ENCODE assay signal across 8 cellular contexts in the genomic region with DNA sequence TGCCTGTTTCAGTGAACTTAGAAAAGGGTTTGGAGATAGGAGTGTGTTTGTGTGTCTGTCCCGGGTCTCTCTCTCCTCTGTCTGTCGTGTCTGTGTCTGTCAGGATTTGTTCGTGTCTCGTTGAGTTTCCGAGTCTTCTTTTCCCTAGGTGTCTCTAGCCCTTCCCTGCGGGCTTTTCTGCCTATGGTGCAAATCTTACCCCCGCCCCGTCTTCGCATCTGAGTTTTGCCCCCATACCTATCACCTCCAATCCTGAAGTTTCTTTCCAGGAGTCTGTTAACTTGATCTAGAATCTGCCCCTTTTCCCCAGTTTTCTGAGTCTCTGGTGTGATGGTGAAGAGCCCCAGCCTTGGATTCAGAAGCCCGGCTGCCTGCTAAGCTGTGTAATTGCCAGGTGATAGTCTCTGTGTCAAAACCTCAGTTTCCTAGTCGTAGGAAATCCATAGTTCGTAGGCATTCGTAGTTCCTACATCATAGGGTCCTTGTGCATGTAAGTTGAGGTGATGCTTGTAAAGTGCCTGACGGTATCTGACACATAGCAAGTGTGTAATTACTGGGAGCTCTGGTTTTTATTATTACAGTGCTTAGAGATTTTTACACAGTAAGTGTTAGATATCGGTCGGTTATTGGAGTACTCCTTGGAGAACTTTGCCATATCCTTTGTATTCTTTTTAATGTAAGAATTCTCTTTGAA. TPM values are rescaled to one million over a fixed set of nuclear protein-coding genes. Genes with fewer than 3 reads are reported as not detected.
A peak's percentile ranks its signal among the peaks of the same experiment; 100 is the strongest.
DNase-seq lines count a peak whose midpoint lies in the region; ATAC-seq, FAIRE-seq and TF ChIP-seq lines count a peak whose summit lies in the region.

No MANE protein-coding gene starts in this region.

- peaks cover 29 to 64% of the 10 kb centered on the region in 2 donors for H3K36me3 Mint-ChIP-seq in CD4-positive, alpha-beta memory T cell

- peaks cover 63% of the 10 kb centered on the region for H3K4me1 ChIP-seq in CD4-positive, alpha-beta memory T cell (ENCODE audit: insufficient read depth, low read length)
- H3K4me1 ChIP-seq in OCI-LY3 (ENCODE audit: low read length) = peaks cover 47% of the 10 kb centered on the region
- peaks cover 0 to 6% (median 3%) of the 10 kb centered on the region in 4 experiments; a peak in 4 of 7 replicates for H3K4me1 ChIP-seq in H1 (replicated peaks in 1 of 4; ENCODE audit: control insufficient read depth in 3 of 4, insufficient read depth in 4 of 4, low read length in 3 of 4)
- H3K4me1 ChIP-seq in neuron (ENCODE audit: insufficient read depth, low read length) = peaks cover 22% of the 10 kb centered on the region

- H3K23me2 ChIP-seq in H1 (ENCODE audit: low read depth, low read length) = peaks cover 5% of the 10 kb centered on the region; the same call in 1 of the 2 replicates

- H4K91ac ChIP-seq in H1 (replicated peaks; ENCODE audit: insufficient read length, low read length) = no peak overlapping the region

- H3K27me3 ChIP-seq in CD4-positive, alpha-beta memory T cell (ENCODE audit: insufficient read depth, low read length) = no peaks in the 10 kb centered on the region
- H3K27me3 ChIP-seq in OCI-LY3 (ENCODE audit: low read depth, low read length) (no peaks in the 10 kb centered on the region), H1 (replicated peaks in 1 of 4; ENCODE audit: control insufficient read depth in 3 of 4, extremely low read depth in 1 of 4, insufficient read depth in 3 of 4, low read length in 3 of 4) (no peaks in the 10 kb centered on the region), neuron (ENCODE audit: insufficient read depth, low read length) (no peaks in the 10 kb centered on the region)

- 40% methylated on average over 16 of the region's 16 CpGs; no CpG with 5 or more reads in 1 of the 2 experiments for WGBS in H1 (ENCODE audit: extremely low coverage in 1 of 2, insufficient coverage in 1 of 2, insufficient read length in 1 of 2, insufficient replicate concordance in 2 of 2, low coverage in 1 of 2, low lambda C conversion rate in 2 of 2, missing lambda C conversion rate in 1 of 2), 2 experiments

- peak overlapping the region; percentile 94 for H3K27ac ChIP-seq in CD4-positive, alpha-beta memory T cell (ENCODE audit: low read depth, low read length)
- H3K27ac ChIP-seq in OCI-LY3 (ENCODE audit: low read length) = peak overlapping the region; percentile 92
- no peak overlapping the region; the same call in 1 of the 2 replicates for H3K27ac ChIP-seq in H1 (ENCODE audit: low read depth, low read length)

- CTCF ChIA-PET in CD4-positive, alpha-beta memory T cell (lab: Charles Lee; ENCODE audit: partially characterized antibody) = no interaction called here
- CTCF ChIA-PET in H1 (lab: Charles Lee; ENCODE audit: partially characterized antibody) = interaction anchor here (1.0 kb wide), 2 partner anchors 27 to 33 kb away, joined by 3 read pairs; no protein-coding TSS in a partner anchor

- no peak for FAIRE-seq in H1 (lab: Jason Lieb, UNC)

- peaks cover 91% of the 10 kb centered on the region for H3K79me2 ChIP-seq in OCI-LY3 (ENCODE audit: low read length)
- peaks cover 21 to 72% of the 10 kb centered on the region in 2 experiments for H3K79me2 ChIP-seq in H1 (ENCODE audit: control insufficient read depth in 1 of 2, insufficient read depth in 2 of 2, low read length in 2 of 2)

- no peak overlapping the region for H2BK20ac ChIP-seq in H1 (ENCODE audit: low read length)

- intact Hi-C loops in CD4-positive, alpha-beta memory T cell (cut with micrococcal nuclease) = loop anchor here (1.0 to 2.0 kb wide), 5 partner anchors 21 to 559 kb away; a partner anchor contains a TSS

- H2AK5ac ChIP-seq in H1 (ENCODE audit: low read depth, low read length) = peak overlapping the region; percentile 1; the same call in 1 of the 2 replicates

- H3K23ac ChIP-seq in H1 (ENCODE audit: insufficient read length) = no peak overlapping the region

- H2AFZ ChIP-seq in OCI-LY3 (ENCODE audit: low read depth, low read length) (no peak overlapping the region), H1 (ENCODE audit: low read length) (no peak overlapping the region), neuron (ENCODE audit: low read depth, low read length) (no peak overlapping the region)

- no peak overlapping the region for H2BK15ac ChIP-seq in H1 (ENCODE audit: low read length)

- no peak overlapping the region for H3K56ac ChIP-seq in H1 (replicated peaks; ENCODE audit: insufficient read length, low read depth, low read length)

- H3K4me3 ChIP-seq in CD4-positive, alpha-beta memory T cell (ENCODE audit: low read length in 2 of 2) = peak overlapping the region; percentile 79 to 98
- H3K4me3 ChIP-seq in OCI-LY3 (ENCODE audit: low read length) (peak overlapping the region; percentile 99), H1 (ENCODE audit: extremely low read depth in 1 of 4, insufficient read depth in 2 of 4, low read depth in 3 of 4, low read length in 4 of 4) (peak overlapping the region; percentile 83 to 95 (median 92)), neuron (ENCODE audit: low read length) (peak overlapping the region; percentile 80)

- H3K27me3 Mint-ChIP-seq in CD4-positive, alpha-beta memory T cell = no peaks in the 10 kb centered on the region

- no peaks in the 10 kb centered on the region for H3K9me3 ChIP-seq in CD4-positive, alpha-beta memory T cell (ENCODE audit: control insufficient read depth in 1 of 2, low read length in 2 of 2)
- H3K9me3 ChIP-seq in OCI-LY3 (ENCODE audit: insufficient read depth, low read length) (no peaks in the 10 kb centered on the region), H1 (ENCODE audit: insufficient read depth in 2 of 2, low read depth in 1 of 2, low read length in 1 of 2) (no peaks in the 10 kb centered on the region), neuron (ENCODE audit: low read length) (no peaks in the 10 kb centered on the region)

- ATAC-seq in HG02759 (IDR thresholded peaks at IDR 0.05; ENCODE audit: unreplicated experiment) = no peak

- H3K36me3 ChIP-seq in CD4-positive, alpha-beta memory T cell (ENCODE audit: insufficient read depth, low read length) = peaks cover 35% of the 10 kb centered on the region
- peaks cover 37% of the 10 kb centered on the region for H3K36me3 ChIP-seq in OCI-LY3 (replicated peaks; ENCODE audit: low read depth, low read length)
- peaks cover 7 to 19% (median 17%) of the 10 kb centered on the region in 4 experiments; a peak in 7 of 8 replicates for H3K36me3 ChIP-seq in H1 (ENCODE audit: control insufficient read depth in 2 of 4, insufficient read depth in 4 of 4, low read length in 3 of 4)
- peaks cover 46% of the 10 kb centered on the region for H3K36me3 ChIP-seq in neuron (ENCODE audit: insufficient read depth, low read length)

- no peak overlapping the region for H2BK12ac ChIP-seq in H1 (ENCODE audit: low read depth, low read length)

- H4K5ac ChIP-seq in H1 (ENCODE audit: insufficient read length, low read depth, low read length) = no peak overlapping the region

- peak overlapping the region; percentile 93 for H3K4me2 ChIP-seq in OCI-LY3 (ENCODE audit: low read length)
- H3K4me2 ChIP-seq in H1 (ENCODE audit: insufficient read depth in 1 of 2, low read depth in 2 of 2, low read length in 2 of 2) = peak overlapping the region; percentile 70 to 90

- no peaks in the 10 kb centered on the region for H3K9me3 Mint-ChIP-seq in CD4-positive, alpha-beta memory T cell

- H3K9ac ChIP-seq in OCI-LY3 (ENCODE audit: low read length) = peak overlapping the region; percentile 93
- peak overlapping the region; percentile 76 to 94 (median 80) for H3K9ac ChIP-seq in H1 (replicated peaks in 1 of 4; ENCODE audit: extremely low read depth in 1 of 4, low read depth in 3 of 4, low read length in 3 of 4)

- H3K79me1 ChIP-seq in H1 (ENCODE audit: low read depth, low read length) = peaks cover 21% of the 10 kb centered on the region

- no peak for DNase-seq in CD4-positive, alpha-beta memory T cell
- DNase-seq in H1 (ENCODE audit: low read depth in 1 of 2, low spot score in 2 of 2) (no peak), GF-D8 (lab: John Stamatoyannopoulos, UW) (no peak), DMS114 treated with DMSO at 0.1 percent for 48 hours (lab: John Stamatoyannopoulos, UW; ENCODE audit: unreplicated experiment) (no peak)
- no peak for DNase-seq in central memory CD4-positive, alpha-beta T cell

- H3K27ac Mint-ChIP-seq in CD4-positive, alpha-beta memory T cell = peak overlapping the region; percentile 94 to 100 (median 99)

- POLR2A ChIA-PET in CD4-positive, alpha-beta memory T cell (lab: Charles Lee; ENCODE audit: partially characterized antibody) = interaction anchor here (0.8 to 1.6 kb wide), 4 partner anchors 21 to 41 kb away, joined by 3 to 4 read pairs (median 4); a partner anchor contains a TSS
- POLR2A ChIA-PET in H1 (lab: Charles Lee; ENCODE audit: partially characterized antibody) = interaction anchor here (0.9 to 1.7 kb wide), 4 partner anchors 12 to 28 kb away, joined by 3 to 11 read pairs (median 4); a partner anchor contains a TSS

- no peak overlapping the region for H3K14ac ChIP-seq in H1 (ENCODE audit: insufficient read length)

- no peak for TF ChIP-seq EP300 in H1 (IDR thresholded peaks at IDR 0.05; ENCODE audit: borderline replicate concordance in 1 of 2, low read depth in 2 of 2, low read length in 2 of 2)

- no peak overlapping the region; the same call in 1 of the 2 replicates for H3K18ac ChIP-seq in H1 (ENCODE audit: extremely low read depth, low read length)

- no peak overlapping the region for H3K4ac ChIP-seq in H1 (replicated peaks; ENCODE audit: insufficient read length, low read depth, low read length)

- TF ChIP-seq RAD21 in H1 (IDR thresholded peaks at IDR 0.05 in 1 of 2, conservative IDR thresholded peaks at IDR 0.05 in 1 of 2; ENCODE audit: low read depth in 2 of 2, low read length in 2 of 2) = no peak

- H4K20me1 ChIP-seq in OCI-LY3 (ENCODE audit: insufficient read depth, low read length) = peaks cover 46% of the 10 kb centered on the region
- peaks cover 12 to 28% of the 10 kb centered on the region in 2 experiments for H4K20me1 ChIP-seq in H1 (replicated peaks in 1 of 2; ENCODE audit: control insufficient read depth in 1 of 2, insufficient read depth in 2 of 2, low read length in 2 of 2)

- no peak for TF ChIP-seq CTCF in OCI-LY3 (IDR thresholded peaks at IDR 0.05; ENCODE audit: low read depth, low read length)
- no peak for TF ChIP-seq CTCF in H1 (IDR thresholded peaks at IDR 0.05; ENCODE audit: control extremely low read depth in 1 of 3, insufficient read depth in 1 of 3, low read depth in 1 of 3, low read length in 3 of 3)

- no peak overlapping the region for H2BK5ac ChIP-seq in H1 (ENCODE audit: low read depth, low read length)

- no peak for TF ChIP-seq POLR2A in H1 (IDR thresholded peaks at IDR 0.05; ENCODE audit: control extremely low read depth in 1 of 2, low read depth in 2 of 2, low read length in 2 of 2)

- H3K4me1 Mint-ChIP-seq in CD4-positive, alpha-beta memory T cell = peaks cover 30 to 73% (median 52%) of the 10 kb centered on the region in 4 donors

- H2BK120ac ChIP-seq in H1 (replicated peaks; ENCODE audit: low read depth, low read length) = no peak overlapping the region

- H4K8ac ChIP-seq in H1 (ENCODE audit: extremely low read depth, insufficient read depth, low read length) = peak overlapping the region; percentile 69; the same call in 1 of the 2 replicates

- peak overlapping the region; percentile 94 to 100 (median 97) for H3K4me3 Mint-ChIP-seq in CD4-positive, alpha-beta memory T cell

RNA-seq across cellular contexts. Expression of a gene that starts 0.8 kb away (rescaled TPM):
- 10 to 100 TPM; 53.9 to 56.9 TPM for total RNA-seq in CD4-positive, alpha-beta memory T cell
- polyA plus RNA-seq in CD4-positive, alpha-beta memory T cell = 10 to 100 TPM in 1 of 2 donors, 1 to 10 TPM in 1; 3.9 to 15.6 TPM
- 200 and 206 TPM in 2 replicates for total RNA-seq in H1 (2021; fragmentation: NEBNext Ultra II Directional; extraction: Animal tissue kit (Norgen Biotek cat#: 25700))
- 49.6 and 116 TPM in 2 replicates for polyA plus RNA-seq in H1 (2011; rRNA removed)
- polyA plus RNA-seq in H1 (2011; cell fraction: cytosol; rRNA removed) = 75.2 TPM
- 71.0 TPM for polyA plus RNA-seq in H1 (2011; cell fraction: nucleus; rRNA removed)
- polyA plus RNA-seq in H1 (2012, experiment 1 of 2) = 100 to 163 TPM (median 150 TPM) in 4 replicates
- 137 TPM for polyA plus RNA-seq in H1 (2012, experiment 2 of 2)
- polyA plus RNA-seq in H1 (2013, experiment 1 of 2) = 103 TPM
- polyA plus RNA-seq in H1 (2013, experiment 2 of 2) = 111 TPM
- polyA minus RNA-seq in H1 (2011; rRNA and poly(A)+ RNA removed) = 55.2 and 69.0 TPM in 2 replicates
- polyA minus RNA-seq in H1 (2011; cell fraction: cytosol; rRNA and poly(A)+ RNA removed) = 133 TPM
- 43.1 TPM for polyA minus RNA-seq in H1 (2011; cell fraction: nucleus; rRNA and poly(A)+ RNA removed)

RNA-seq across cellular contexts. Expression of a gene that starts 21.0 kb away (rescaled TPM):
- 100 to 1,000 TPM; 256 to 259 TPM for total RNA-seq in CD4-positive, alpha-beta memory T cell
- 10 to 100 TPM in 1 of 2 donors, 1 to 10 TPM in 1; 1.3 to 14.3 TPM for polyA plus RNA-seq in CD4-positive, alpha-beta memory T cell
- total RNA-seq in H1 (2021; fragmentation: NEBNext Ultra II Directional; extraction: Animal tissue kit (Norgen Biotek cat#: 25700)) = 252 and 269 TPM in 2 replicates
- polyA plus RNA-seq in H1 (2011; rRNA removed) = 162 and 297 TPM in 2 replicates
- polyA plus RNA-seq in H1 (2011; cell fraction: cytosol; rRNA removed) = 279 TPM
- 769 TPM for polyA plus RNA-seq in H1 (2011; cell fraction: nucleus; rRNA removed)
- 233 to 309 TPM (median 276 TPM) in 4 replicates for polyA plus RNA-seq in H1 (2012, experiment 1 of 2)
- 266 TPM for polyA plus RNA-seq in H1 (2012, experiment 2 of 2)
- 137 TPM for polyA plus RNA-seq in H1 (2013, experiment 1 of 2)
- polyA plus RNA-seq in H1 (2013, experiment 2 of 2) = 126 TPM
- polyA minus RNA-seq in H1 (2011; rRNA and poly(A)+ RNA removed) = 135 TPM in 2 replicates
- polyA minus RNA-seq in H1 (2011; cell fraction: cytosol; rRNA and poly(A)+ RNA removed) = 185 TPM
- 146 TPM for polyA minus RNA-seq in H1 (2011; cell fraction: nucleus; rRNA and poly(A)+ RNA removed)

RNA-seq across cellular contexts. Expression of a gene that starts 27.8 kb away (rescaled TPM):
- total RNA-seq in CD4-positive, alpha-beta memory T cell = 1 to 10 TPM; 1.2 to 1.5 TPM
- under 1 TPM; 0.47 to 0.69 TPM for polyA plus RNA-seq in CD4-positive, alpha-beta memory T cell
- 19.1 and 20.1 TPM in 2 replicates for total RNA-seq in H1 (2021; fragmentation: NEBNext Ultra II Directional; extraction: Animal tissue kit (Norgen Biotek cat#: 25700))
- 12.0 and 19.4 TPM in 2 replicates for polyA plus RNA-seq in H1 (2011; rRNA removed)
- 10.8 TPM for polyA plus RNA-seq in H1 (2011; cell fraction: cytosol; rRNA removed)
- polyA plus RNA-seq in H1 (2011; cell fraction: nucleus; rRNA removed) = 24.2 TPM
- 11.2 to 17.6 TPM (median 16.0 TPM) in 4 replicates for polyA plus RNA-seq in H1 (2012, experiment 1 of 2)
- polyA plus RNA-seq in H1 (2012, experiment 2 of 2) = 17.1 TPM
- polyA plus RNA-seq in H1 (2013, experiment 1 of 2) = 17.2 TPM
- 16.7 TPM for polyA plus RNA-seq in H1 (2013, experiment 2 of 2)
- polyA minus RNA-seq in H1 (2011; rRNA and poly(A)+ RNA removed) = 2.7 TPM in 2 replicates
- 8.7 TPM for polyA minus RNA-seq in H1 (2011; cell fraction: cytosol; rRNA and poly(A)+ RNA removed)
- polyA minus RNA-seq in H1 (2011; cell fraction: nucleus; rRNA and poly(A)+ RNA removed) = 5.9 TPM

RNA-seq across cellular contexts. Expression of a gene that starts 32.4 kb away (rescaled TPM):
- total RNA-seq in CD4-positive, alpha-beta memory T cell = 10 to 100 TPM; 21.2 to 23.4 TPM
- 10 to 100 TPM; 22.5 to 28.5 TPM for polyA plus RNA-seq in CD4-positive, alpha-beta memory T cell
- total RNA-seq in H1 (2021; fragmentation: NEBNext Ultra II Directional; extraction: Animal tissue kit (Norgen Biotek cat#: 25700)) = 73.0 and 76.0 TPM in 2 replicates
- 76.1 and 97.6 TPM in 2 replicates for polyA plus RNA-seq in H1 (2011; rRNA removed)
- 74.2 TPM for polyA plus RNA-seq in H1 (2011; cell fraction: cytosol; rRNA removed)
- polyA plus RNA-seq in H1 (2011; cell fraction: nucleus; rRNA removed) = 78.2 TPM
- 51.9 to 85.8 TPM (median 82.3 TPM) in 4 replicates for polyA plus RNA-seq in H1 (2012, experiment 1 of 2)
- 104 TPM for polyA plus RNA-seq in H1 (2012, experiment 2 of 2)
- 41.3 TPM for polyA plus RNA-seq in H1 (2013, experiment 1 of 2)
- polyA plus RNA-seq in H1 (2013, experiment 2 of 2) = 39.4 TPM
- polyA minus RNA-seq in H1 (2011; rRNA and poly(A)+ RNA removed) = 50.6 and 79.5 TPM in 2 replicates
- 58.1 TPM for polyA minus RNA-seq in H1 (2011; cell fraction: cytosol; rRNA and poly(A)+ RNA removed)
- 41.2 TPM for polyA minus RNA-seq in H1 (2011; cell fraction: nucleus; rRNA and poly(A)+ RNA removed)

RNA-seq across cellular contexts. Expression of a gene that starts 35.0 kb away (rescaled TPM):
- total RNA-seq in CD4-positive, alpha-beta memory T cell = 100 to 1,000 TPM in 1 of 2 experiments, 10 to 100 TPM in 1; 92.7 to 105 TPM
- 10 to 100 TPM in 1 of 2 donors, 1 to 10 TPM in 1; 7.2 to 17.8 TPM for polyA plus RNA-seq in CD4-positive, alpha-beta memory T cell
- total RNA-seq in H1 (2021; fragmentation: NEBNext Ultra II Directional; extraction: Animal tissue kit (Norgen Biotek cat#: 25700)) = 24.6 and 26.3 TPM in 2 replicates
- 12.0 and 25.4 TPM in 2 replicates for polyA plus RNA-seq in H1 (2011; rRNA removed)
- 12.6 TPM for polyA plus RNA-seq in H1 (2011; cell fraction: cytosol; rRNA removed)
- polyA plus RNA-seq in H1 (2011; cell fraction: nucleus; rRNA removed) = 28.3 TPM
- 21.8 to 34.3 TPM (median 31.2 TPM) in 4 replicates for polyA plus RNA-seq in H1 (2012, experiment 1 of 2)
- polyA plus RNA-seq in H1 (2012, experiment 2 of 2) = 20.7 TPM
- 18.6 TPM for polyA plus RNA-seq in H1 (2013, experiment 1 of 2)
- polyA plus RNA-seq in H1 (2013, experiment 2 of 2) = 17.5 TPM
- polyA minus RNA-seq in H1 (2011; rRNA and poly(A)+ RNA removed) = 3.1 and 4.8 TPM in 2 replicates
- polyA minus RNA-seq in H1 (2011; cell fraction: cytosol; rRNA and poly(A)+ RNA removed) = 17.8 TPM
- 13.0 TPM for polyA minus RNA-seq in H1 (2011; cell fraction: nucleus; rRNA and poly(A)+ RNA removed)
